15 cellular contexts compared by ENCODE assay signal in genomic region chr12:46435625-46436024, GRCh38.
DNase-seq lines count a peak whose midpoint lies in the region; ATAC-seq and TF ChIP-seq lines count a peak whose summit lies in the region.
"Had no signal": no experiment of that assay in that cellular context is flagged by ENCODE, and none has a peak within 500 bp of the region (broad histone marks: within the 10 kb centered on the region; RNA-seq: fewer than 3 reads in every experiment).

No MANE protein-coding gene starts in this region.

- no peak for TF ChIP-seq RAD21 in HCT116 (IDR thresholded peaks at IDR 0.05; ENCODE audit: low read depth)

- no peaks in the 10 kb centered on the region for H3K27me3 ChIP-seq in HCT116 (ENCODE audit: insufficient read depth, low read length)
- 0 out of 2 replicates have a peak, but pooled peaks cover 2% of the 10 kb centered on the region for H3K27me3 ChIP-seq in Karpas-422 (ENCODE audit: low read length)
- H3K27me3 ChIP-seq in SJSA1 (replicated peaks), result no peaks in the 10 kb centered on the region
- no peaks in the 10 kb centered on the region for H3K27me3 ChIP-seq in vagina
- H3K27me3 ChIP-seq: BE2C had no signal

- TF ChIP-seq POLR2A in HCT116 (IDR thresholded peaks at IDR 0.05; ENCODE audit: borderline replicate concordance, extremely low read depth, insufficient read depth, insufficient read length) (no peak), erythroblast (IDR thresholded peaks at IDR 0.05; ENCODE audit: low read length) (no peak), vagina (IDR thresholded peaks at IDR 0.05) (no peak)

- H2AFZ ChIP-seq in HCT116 (ENCODE audit: low read depth, low read length, poor library complexity, severe bottlenecking), result no peak overlapping the region
- H2AFZ ChIP-seq in Karpas-422 (ENCODE audit: low read length), result no peak overlapping the region

- H3K9me2 ChIP-seq in HCT116 (ENCODE audit: insufficient read depth) (no peaks in the 10 kb centered on the region), Karpas-422 (replicated peaks; ENCODE audit: insufficient read depth, low read length) (no peaks in the 10 kb centered on the region)

- no peak for ATAC-seq in HCT116

- POLR2A ChIA-PET in HCT116 (lab: Charles Lee), result interaction anchor here (1.6 kb wide), 1 partner anchor 120 kb away, joined by 4 read pairs; no protein-coding TSS in a partner anchor

- H3K27ac ChIP-seq in HCT116 (ENCODE audit: low read depth, low read length) (peak overlapping the region; percentile 76; the same call in 1 of the 2 replicates), Karpas-422 (ENCODE audit: low read length) (no peak overlapping the region), SJSA1 (0 out of 2 replicates have a peak overlapping the region, but pooled peaks have one; percentile 3), vagina (no peak overlapping the region)
- H3K27ac ChIP-seq: C4-2B, HL-60 had no signal

- no TSS peak for BruUV-seq in HCT116 (replicated peaks; lab: Mats Ljungman, UMichigan)

- DNase-seq in HCT116 (ENCODE audit: low read depth, low spot score), result no peak
- DNase-seq in Karpas-422, result peak; percentile 39
- no peak for DNase-seq in SJSA1 (ENCODE audit: low read depth in 1 of 2, low spot score in 2 of 2)
- DNase-seq in erythroblast (lab: John Stamatoyannopoulos, UW), result peak; percentile 3 to 14
- DNase-seq in SIG-M5 treated with dmso at 0.1 percent for 504 hours (lab: John Stamatoyannopoulos, UW; ENCODE audit: unreplicated experiment), result no peak
- no peak for DNase-seq in activated naive CD4-positive, alpha-beta T cell treated with anti-CD3 and anti-CD28 coated beads, Interleukin-2, amount 50 U/mL, for 16 hours
- DNase-seq in vagina (ENCODE audit: extremely low spot score in 2 of 2), result no peak
- DNase-seq: BE2C; CD4-positive, alpha-beta memory T cell; DMS79; GOT3; H9; HFFc6 had no signal

- H4K20me1 ChIP-seq in HCT116 (ENCODE audit: insufficient read depth) (no peaks in the 10 kb centered on the region), Karpas-422 (ENCODE audit: insufficient read depth, low read depth, low read length) (no peaks in the 10 kb centered on the region)

- intact Hi-C loops in HCT116 (cut with micrococcal nuclease), result no loop called here
- intact Hi-C loops in vagina (cut with DNase I), result no loop called here

- H3K9ac ChIP-seq in HCT116 (ENCODE audit: low read length) (no peak overlapping the region), Karpas-422 (ENCODE audit: low read length) (no peak overlapping the region)

- H3K4me3 ChIP-seq in HCT116 (replicated peaks in 1 of 2; ENCODE audit: low read depth in 1 of 2, low read length in 2 of 2) (no peak overlapping the region), Karpas-422 (ENCODE audit: low read length) (no peak overlapping the region), SJSA1 (no peak overlapping the region), vagina (no peak overlapping the region)

- H3K79me2 ChIP-seq in HCT116 (ENCODE audit: insufficient read depth, low read length) (peaks cover 5% of the 10 kb centered on the region; the same call in 1 of the 2 replicates), Karpas-422 (ENCODE audit: low read length) (no peaks in the 10 kb centered on the region)

- H3K4me2 ChIP-seq in HCT116 (ENCODE audit: low read length) (no peak overlapping the region), Karpas-422 (ENCODE audit: low read depth, low read length, poor library complexity, severe bottlenecking) (no peak overlapping the region)

- H3K4me1 ChIP-seq in HCT116 (ENCODE audit: control insufficient read depth in 1 of 2, insufficient read depth in 2 of 2, low read length in 2 of 2) (peaks cover 77 to 99% of the 10 kb centered on the region in 2 experiments), Karpas-422 (ENCODE audit: low read length) (no peaks in the 10 kb centered on the region), SJSA1 (replicated peaks) (peaks cover 33% of the 10 kb centered on the region), vagina (peaks cover 17% of the 10 kb centered on the region)

- CTCF ChIA-PET in HCT116 (lab: Charles Lee), result no interaction called here

- RAD21 ChIA-PET in HCT116 (lab: Charles Lee; ENCODE audit: low non-redundant PET in 1 of 2, low total read pairs in 2 of 2, uncharacterized antibody in 2 of 2, unreplicated experiment in 2 of 2), result no interaction called here

- TF ChIP-seq CTCF in HCT116 (IDR thresholded peaks at IDR 0.05 in 2 of 3, conservative IDR thresholded peaks at IDR 0.05 in 1 of 3; ENCODE audit: borderline replicate concordance in 1 of 3, insufficient read depth in 1 of 3, low read depth in 2 of 3, low read length in 2 of 3) (no peak), vagina (IDR thresholded peaks at IDR 0.05) (no peak)

- H3K9me3 ChIP-seq in HCT116 (ENCODE audit: control insufficient read depth in 1 of 2, insufficient read depth in 1 of 2, low read depth in 1 of 2, low read length in 2 of 2) (no peaks in the 10 kb centered on the region), Karpas-422 (ENCODE audit: low read length) (no peaks in the 10 kb centered on the region), SJSA1 (replicated peaks) (no peaks in the 10 kb centered on the region), vagina (no peaks in the 10 kb centered on the region)
- H3K9me3 ChIP-seq: BE2C had no signal

- H3K36me3 ChIP-seq in HCT116 (ENCODE audit: control insufficient read depth in 1 of 2, insufficient read depth in 2 of 2, low read length in 2 of 2) (no peaks in the 10 kb centered on the region), Karpas-422 (ENCODE audit: insufficient read depth, low read length) (no peaks in the 10 kb centered on the region), SJSA1 (no peaks in the 10 kb centered on the region), vagina (no peaks in the 10 kb centered on the region)
- H3K36me3 ChIP-seq: BE2C had no signal

TF ChIP-seq in HCT116, 20 proteins besides CTCF, POLR2A, EP300 and RAD21 (continues in another document):
- no peak for TF ChIP-seq REST (IDR thresholded peaks at IDR 0.05; ENCODE audit: low read depth)
- no peak for TF ChIP-seq CEBPB (IDR thresholded peaks at IDR 0.05; ENCODE audit: low read depth)
- no peak for TF ChIP-seq ZNF274 (IDR thresholded peaks at IDR 0.05; ENCODE audit: low read depth, low read length)
- no peak for TF ChIP-seq ATF3 (IDR thresholded peaks at IDR 0.05)
- TF ChIP-seq EGR1 (IDR thresholded peaks at IDR 0.05; ENCODE audit: low read depth), result no peak
- TF ChIP-seq ZBTB33 (IDR thresholded peaks at IDR 0.05; ENCODE audit: extremely low read depth, insufficient replicate concordance, low read length), result no peak
- no peak for TF ChIP-seq TCF7L2 (IDR thresholded peaks at IDR 0.05; ENCODE audit: borderline replicate concordance, extremely low read depth, insufficient read depth, insufficient read length)
- no peak for TF ChIP-seq SIN3A (IDR thresholded peaks at IDR 0.05; ENCODE audit: low read depth)
- no peak for TF ChIP-seq EZH2 (IDR thresholded peaks at IDR 0.05)
- TF ChIP-seq SP1 (IDR thresholded peaks at IDR 0.05; ENCODE audit: low read depth), result no peak
- no peak for TF ChIP-seq POLR2AphosphoS5 (IDR thresholded peaks at IDR 0.05; ENCODE audit: low read depth, low read length)
- no peak for TF ChIP-seq MAX (IDR thresholded peaks at IDR 0.05)
- no peak for TF ChIP-seq YY1 (IDR thresholded peaks at IDR 0.05; ENCODE audit: extremely low read depth, insufficient replicate concordance, low read depth, low read length)
- no peak for TF ChIP-seq ZFX (IDR thresholded peaks at IDR 0.05)
- no peak for TF ChIP-seq SRF (IDR thresholded peaks at IDR 0.05; ENCODE audit: low read depth)

Comparison
In these comparisons a context has a peak if more than half of its experiments do, and no peak if none do; other contexts are left out.
1. DNase-seq: peak in Karpas-422 (single experiment) and erythroblast (2 of 2); none in HCT116 (single experiment), SJSA1 (0 of 2), SIG-M5 treated with dmso at 0.1 percent for 504 hours (single experiment), activated naive CD4-positive, alpha-beta T cell treated with anti-CD3 and anti-CD28 coated beads, Interleukin-2, amount 50 U/mL, for 16 hours (single experiment) and vagina (0 of 2).
2. H3K27ac ChIP-seq: peak in HCT116 (single experiment) and SJSA1 (single experiment); none in Karpas-422 (single experiment) and vagina (single experiment).